26 cellular contexts compared by ENCODE assay signal in the genomic region with DNA sequence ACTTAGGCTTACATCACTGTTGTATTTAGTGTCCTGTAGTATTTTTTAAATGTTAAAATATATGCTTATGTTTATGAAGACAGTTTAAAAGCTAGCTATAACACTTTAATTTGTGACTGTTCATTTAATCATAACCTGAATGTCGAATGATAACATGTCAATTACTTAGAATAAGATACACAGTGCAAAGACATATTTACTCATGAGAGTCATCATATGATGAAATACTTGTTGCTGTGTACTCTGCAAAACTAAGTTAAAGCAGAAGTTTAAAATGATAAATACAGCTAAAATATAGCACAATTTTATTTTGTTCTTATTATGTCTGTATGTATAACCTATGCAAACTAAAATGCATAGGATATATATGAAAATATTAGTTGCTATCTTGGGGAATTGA.
DNase-seq lines count a peak whose midpoint lies in the region; ATAC-seq, FAIRE-seq and TF ChIP-seq lines count a peak whose summit lies in the region.
"Had no signal": no experiment of that assay in that cellular context is flagged by ENCODE, and none has a peak within 500 bp of the region (broad histone marks: within the 10 kb centered on the region; RNA-seq: fewer than 3 reads in every experiment).

No MANE protein-coding gene starts in this region.

- H3K4me3 ChIP-seq in liver (ENCODE audit: low read depth in 1 of 3, low read length in 3 of 3) = no peak overlapping the region
- H3K4me3 ChIP-seq in HepG2 (replicated peaks in 1 of 3; ENCODE audit: insufficient read depth in 1 of 3, low read depth in 2 of 3, low read length in 3 of 3) = no peak overlapping the region
- H3K4me3 ChIP-seq in SU-DHL-6 (ENCODE audit: insufficient read depth, low read length, poor library complexity, severe bottlenecking) = no peak overlapping the region
- peak overlapping the region in 2 of 3 donors; percentile 3 to 29 for H3K4me3 ChIP-seq in right lobe of liver
- no peak overlapping the region for H3K4me3 ChIP-seq in smooth muscle cell
- H3K4me3 ChIP-seq: A549; BLaER1 treated with 17β-estradiol and CSF1 and Interleukin-3, amounts not matched to agents 10 nM and 100 nM; GM12878 had no signal

- H2AFZ ChIP-seq in HepG2 (ENCODE audit: low read length) (no peak overlapping the region), SU-DHL-6 (ENCODE audit: low read depth, low read length, severe bottlenecking) (peak overlapping the region; percentile 1), smooth muscle cell (ENCODE audit: low read depth) (peak overlapping the region; percentile 26)

- FAIRE-seq in HepG2 (lab: Jason Lieb, UNC) = no peak
- FAIRE-seq: A549, D721Med, GM12878, GM12892, GM18507 had no signal

- CTCF ChIA-PET in HepG2 (lab: Yijun Ruan, JAX; ENCODE audit: low intra/inter-chr PET ratio, low total read pairs) = no interaction called here

- 11% methylated on average over 1 of the region's 1 CpG for WGBS in liver
- WGBS in HepG2 (ENCODE audit: low lambda C conversion rate) = 2% methylated on average over 1 of the region's 1 CpG
- WGBS in right lobe of liver (ENCODE audit: insufficient coverage, low coverage, low lambda C conversion rate, missing lambda C conversion rate) = 19% methylated on average over 1 of the region's 1 CpG
- 0% methylated on average over 1 of the region's 1 CpG for WGBS in smooth muscle cell (ENCODE audit: low lambda C conversion rate)

- no peaks in the 10 kb centered on the region for H3F3A ChIP-seq in SU-DHL-6 (ENCODE audit: insufficient read depth)
- H3F3A ChIP-seq in smooth muscle cell (ENCODE audit: low read depth) = no peaks in the 10 kb centered on the region

- H3K9ac ChIP-seq in liver (ENCODE audit: low read depth in 1 of 2, low read length in 2 of 2) = no peak overlapping the region
- H3K9ac ChIP-seq in HepG2 (ENCODE audit: insufficient read depth, low read depth, low read length) = no peak overlapping the region
- H3K9ac ChIP-seq in SU-DHL-6 (ENCODE audit: low read length) = no peak overlapping the region
- no peak overlapping the region for H3K9ac ChIP-seq in smooth muscle cell (ENCODE audit: low read depth)
- H3K9ac ChIP-seq: BLaER1 treated with 17β-estradiol and CSF1 and Interleukin-3, amounts not matched to agents 10 nM and 100 nM had no signal

- H3K4me2 ChIP-seq in HepG2 (ENCODE audit: low read depth, low read length) (no peak overlapping the region; the same call in 1 of the 2 replicates), SU-DHL-6 (ENCODE audit: low read depth, low read length, poor library complexity, severe bottlenecking) (no peak overlapping the region), smooth muscle cell (no peak overlapping the region)
- H3K4me2 ChIP-seq: A549; BLaER1 treated with 17β-estradiol and CSF1 and Interleukin-3, amounts not matched to agents 10 nM and 100 nM had no signal

- H3K79me2 ChIP-seq in HepG2 (ENCODE audit: insufficient read depth, low read length) (no peaks in the 10 kb centered on the region), SU-DHL-6 (ENCODE audit: insufficient read depth, low read length) (no peaks in the 10 kb centered on the region), smooth muscle cell (ENCODE audit: low read depth) (no peaks in the 10 kb centered on the region)

- ATAC-seq in HepG2 (no peak), right lobe of liver (peak; percentile 78 to 85 (median 79))
- no peak for ATAC-seq in activated CD4-positive, CD25-positive, alpha-beta regulatory T cell treated with anti-CD3 and anti-CD28 coated beads, Interleukin-2, amount 50 U/mL, for 24 hours
- no peak for ATAC-seq in stimulated activated effector memory CD8-positive, alpha-beta T cell treated with anti-CD3 and anti-CD28 coated beads, Interleukin-12 subunit alpha, Interleukin-12 subunit beta, amount 100 ng/mL, for 72 hours
- ATAC-seq: A549; CD8-positive, alpha-beta T cell; GM12878 had no signal

- in situ Hi-C loops in HepG2 (cut with HindIII; ENCODE audit: extremely low pct_ligation_motif_present, low pct_unique_long_range_greater_than_20kb) = no loop called here

- TF ChIP-seq EP300 in HepG2 (IDR thresholded peaks at IDR 0.05; ENCODE audit: low read depth in 2 of 2, low read length in 2 of 2) (no peak), HepG2 (CRISPR knock-in tag; IDR thresholded peaks at IDR 0.05; ENCODE audit: borderline replicate concordance) (no peak)

- DNase-seq in HepG2 (ENCODE audit: low spot score) = no peak
- no peak for DNase-seq in right lobe of liver
- DNase-seq in smooth muscle cell (lab: John Stamatoyannopoulos, UW; ENCODE audit: unreplicated experiment) = no peak
- no peak for DNase-seq in DMS53 (lab: John Stamatoyannopoulos, UW)
- no peak for DNase-seq in stimulated activated effector memory CD8-positive, alpha-beta T cell treated with anti-CD3 and anti-CD28 coated beads, Interleukin-12 subunit alpha, Interleukin-12 subunit beta, amount 100 ng/mL, for 72 hours (ENCODE audit: low spot score in 2 of 2)
- DNase-seq: AML-193; Caco-2; Calu3; CD4-positive, alpha-beta T cell; CD8-positive, alpha-beta T cell; DMS79; DND-41; EL; GDM1 had no signal

- no peaks in the 10 kb centered on the region for H3K4me1 Mint-ChIP-seq in stimulated activated effector memory CD8-positive, alpha-beta T cell treated with anti-CD3 and anti-CD28 coated beads, Interleukin-12 subunit alpha, Interleukin-12 subunit beta, amount 100 ng/mL, for 72 hours
- H3K4me1 Mint-ChIP-seq: B cell had no signal

- H3K4me3 Mint-ChIP-seq in stimulated activated effector memory CD8-positive, alpha-beta T cell treated with anti-CD3 and anti-CD28 coated beads, Interleukin-12 subunit alpha, Interleukin-12 subunit beta, amount 100 ng/mL, for 72 hours = no peak overlapping the region
- H3K4me3 Mint-ChIP-seq: B cell; CD4-positive, alpha-beta T cell; CD8-positive, alpha-beta T cell had no signal

- no peak for TF ChIP-seq POLR2A in HepG2 (IDR thresholded peaks at IDR 0.05; ENCODE audit: insufficient read depth in 1 of 2, low read depth in 2 of 2, low read length in 2 of 2)
- no peak for TF ChIP-seq POLR2A in right lobe of liver (IDR thresholded peaks at IDR 0.05)

- BruUV-seq in HepG2 (replicated peaks; lab: Mats Ljungman, UMichigan) = no TSS peak

- no peaks in the 10 kb centered on the region for H3K36me3 ChIP-seq in liver (ENCODE audit: control insufficient read depth in 4 of 4, insufficient read depth in 3 of 4, low read depth in 1 of 4, low read length in 3 of 4)
- H3K36me3 ChIP-seq in HepG2 (replicated peaks in 1 of 2; ENCODE audit: control insufficient read depth in 1 of 2, insufficient read depth in 2 of 2, low read length in 2 of 2) = no peaks in the 10 kb centered on the region
- no peaks in the 10 kb centered on the region for H3K36me3 ChIP-seq in SU-DHL-6 (ENCODE audit: low read length)
- H3K36me3 ChIP-seq in right lobe of liver = no peaks in the 10 kb centered on the region
- no peaks in the 10 kb centered on the region for H3K36me3 ChIP-seq in smooth muscle cell (ENCODE audit: low read depth)
- H3K36me3 ChIP-seq: BLaER1 treated with 17β-estradiol and CSF1 and Interleukin-3, amounts not matched to agents 10 nM and 100 nM had no signal

- H3K9me2 ChIP-seq in SU-DHL-6 (replicated peaks; ENCODE audit: insufficient read depth, low read length) = no peaks in the 10 kb centered on the region

- peaks cover 15% of the 10 kb centered on the region for H3K9me3 Mint-ChIP-seq in stimulated activated effector memory CD8-positive, alpha-beta T cell treated with anti-CD3 and anti-CD28 coated beads, Interleukin-12 subunit alpha, Interleukin-12 subunit beta, amount 100 ng/mL, for 72 hours

- no peak for TF ChIP-seq CTCF in liver (IDR thresholded peaks at IDR 0.05; ENCODE audit: low read depth, low read length, missing input control)
- no peak for TF ChIP-seq CTCF in HepG2 (CRISPR knock-in tag; IDR thresholded peaks at IDR 0.05)
- no peak for TF ChIP-seq CTCF in SU-DHL-6 (IDR thresholded peaks at IDR 0.05; ENCODE audit: insufficient read depth, low read length, poor library complexity, severe bottlenecking)
- TF ChIP-seq CTCF in right lobe of liver (IDR thresholded peaks at IDR 0.05) = no peak
- no peak for TF ChIP-seq CTCF in smooth muscle cell (IDR thresholded peaks at IDR 0.05; ENCODE audit: borderline replicate concordance, insufficient read depth, poor library complexity, severe bottlenecking)

- H3K9me3 ChIP-seq in liver (ENCODE audit: control insufficient read depth in 4 of 4, low read length in 3 of 4) (no peaks in the 10 kb centered on the region), HepG2 (ENCODE audit: low read length) (no peaks in the 10 kb centered on the region), SU-DHL-6 (ENCODE audit: insufficient read depth, low read length) (no peaks in the 10 kb centered on the region), right lobe of liver (no peaks in the 10 kb centered on the region), smooth muscle cell (replicated peaks; ENCODE audit: low read depth) (no peaks in the 10 kb centered on the region)
- H3K9me3 ChIP-seq: A549; BLaER1 treated with 17β-estradiol and CSF1 and Interleukin-3, amounts not matched to agents 10 nM and 100 nM; Caco-2 had no signal

- H4K20me1 ChIP-seq in HepG2 (ENCODE audit: insufficient read depth, low read length) (no peaks in the 10 kb centered on the region), SU-DHL-6 (ENCODE audit: low read depth, low read length) (no peaks in the 10 kb centered on the region), smooth muscle cell (ENCODE audit: low read depth) (no peaks in the 10 kb centered on the region)
- H4K20me1 ChIP-seq: BLaER1 treated with 17β-estradiol and CSF1 and Interleukin-3, amounts not matched to agents 10 nM and 100 nM had no signal

- H3K27me3 ChIP-seq in liver (ENCODE audit: control insufficient read depth in 4 of 4, insufficient read depth in 4 of 4, low read length in 3 of 4) (no peaks in the 10 kb centered on the region), HepG2 (ENCODE audit: control insufficient read depth in 1 of 2, insufficient read depth in 2 of 2, low read length in 2 of 2) (no peaks in the 10 kb centered on the region), SU-DHL-6 (ENCODE audit: low read length) (no peaks in the 10 kb centered on the region), right lobe of liver (no peaks in the 10 kb centered on the region), smooth muscle cell (ENCODE audit: low read depth) (no peaks in the 10 kb centered on the region)
- H3K27me3 ChIP-seq: BLaER1 treated with 17β-estradiol and CSF1 and Interleukin-3, amounts not matched to agents 10 nM and 100 nM had no signal

- intact Hi-C loops in HepG2 (cut with micrococcal nuclease; ENCODE audit: unreplicated experiment) (no loop called here), right lobe of liver (cut with DNase I) (no loop called here)

- TF ChIP-seq RAD21 in liver (IDR thresholded peaks at IDR 0.05) (no peak), HepG2 (CRISPR knock-in tag; IDR thresholded peaks at IDR 0.05) (no peak)

- no peaks in the 10 kb centered on the region for H3K36me3 Mint-ChIP-seq in stimulated activated effector memory CD8-positive, alpha-beta T cell treated with anti-CD3 and anti-CD28 coated beads, Interleukin-12 subunit alpha, Interleukin-12 subunit beta, amount 100 ng/mL, for 72 hours
- H3K36me3 Mint-ChIP-seq: CD8-positive, alpha-beta T cell had no signal

- H3K4me1 ChIP-seq in liver (ENCODE audit: control insufficient read depth in 4 of 4, insufficient read depth in 4 of 4, low read length in 3 of 4) = peaks cover 0 to 16% (median 7%) of the 10 kb centered on the region in 4 donors
- peaks cover 21% of the 10 kb centered on the region for H3K4me1 ChIP-seq in HepG2 (ENCODE audit: insufficient read depth, low read length)
- peaks cover 0 to 22% (median 8%) of the 10 kb centered on the region in 4 donors for H3K4me1 ChIP-seq in right lobe of liver
- H3K4me1 ChIP-seq in smooth muscle cell (ENCODE audit: low read depth) = no peaks in the 10 kb centered on the region
- H3K4me1 ChIP-seq: A549; BLaER1 treated with 17β-estradiol and CSF1 and Interleukin-3, amounts not matched to agents 10 nM and 100 nM; Caco-2 had no signal

- POLR2A ChIA-PET in HepG2 (lab: Yijun Ruan, JAX) = no interaction called here

- no peak overlapping the region for H3K27ac Mint-ChIP-seq in stimulated activated effector memory CD8-positive, alpha-beta T cell treated with anti-CD3 and anti-CD28 coated beads, Interleukin-12 subunit alpha, Interleukin-12 subunit beta, amount 100 ng/mL, for 72 hours
- H3K27ac Mint-ChIP-seq: B cell; CD4-positive, alpha-beta T cell; CD8-positive, alpha-beta T cell had no signal

- peak overlapping the region; percentile 72 to 80 for H3K27ac ChIP-seq in liver (ENCODE audit: low read depth in 1 of 2, low read length in 2 of 2)
- no peak overlapping the region for H3K27ac ChIP-seq in HepG2 (ENCODE audit: extremely low read length, insufficient read depth, low read length)
- no peak overlapping the region for H3K27ac ChIP-seq in SU-DHL-6 (ENCODE audit: low read depth, low read length)
- H3K27ac ChIP-seq in right lobe of liver = peak overlapping the region; percentile 49 to 81 (median 69)
- no peak overlapping the region for H3K27ac ChIP-seq in smooth muscle cell (ENCODE audit: low read depth)
- H3K27ac ChIP-seq: 22Rv1; A549; BLaER1 treated with 17β-estradiol and CSF1 and Interleukin-3, amounts not matched to agents 10 nM and 100 nM; C4-2B had no signal

Comparison
In these comparisons a context has a peak if more than half of its experiments do, and no peak if none do; other contexts are left out.
1. H3K27ac ChIP-seq: peak in liver (2 of 2) and right lobe of liver (3 of 3); none in HepG2 (single experiment), SU-DHL-6 (single experiment) and smooth muscle cell (single experiment).
2. H3K4me3 ChIP-seq: peak in right lobe of liver (2 of 3); none in liver (0 of 3), HepG2 (0 of 3), SU-DHL-6 (single experiment) and smooth muscle cell (single experiment).
3. ATAC-seq: peak in right lobe of liver (4 of 4); none in HepG2 (single experiment), activated CD4-positive, CD25-positive, alpha-beta regulatory T cell treated with anti-CD3 and anti-CD28 coated beads, Interleukin-2, amount 50 U/mL, for 24 hours (0 of 2) and stimulated activated effector memory CD8-positive, alpha-beta T cell treated with anti-CD3 and anti-CD28 coated beads, Interleukin-12 subunit alpha, Interleukin-12 subunit beta, amount 100 ng/mL, for 72 hours (single experiment).